Comparison of ENCODE assay signal across 9 cellular contexts in genomic region chr9:76374702-76375543, GRCh38. TPM values are rescaled to one million over a fixed set of nuclear protein-coding genes. Genes with fewer than 3 reads are reported as not detected.
DNase-seq lines count a peak whose midpoint lies in the region; ATAC-seq lines count a peak whose summit lies in the region.
"Had no signal": no experiment of that assay in that cellular context is flagged by ENCODE, and none has a peak within 500 bp of the region (broad histone marks: within the 10 kb centered on the region; RNA-seq: fewer than 3 reads in every experiment).

No MANE protein-coding gene starts in this region.

- peaks cover 4% of the 10 kb centered on the region for H3K36me3 Mint-ChIP-seq in T-cell

- no peaks in the 10 kb centered on the region for H3K27me3 Mint-ChIP-seq in stimulated activated naive CD8-positive, alpha-beta T cell treated with anti-CD3 and anti-CD28 coated beads, Interleukin-15, amount 100 ng/mL, for 72 hours
- peaks cover 0 to 4% of the 10 kb centered on the region in 2 donors for H3K27me3 Mint-ChIP-seq in T-cell

- CTCF ChIA-PET in T-cell (lab: Charles Lee): interaction anchor here in 1 of 2 donors (0.6 kb wide), 1 partner anchor 7 kb away, joined by 18 read pairs; no protein-coding TSS in a partner anchor

- H3K27ac Mint-ChIP-seq in stimulated activated naive CD8-positive, alpha-beta T cell treated with anti-CD3 and anti-CD28 coated beads, Interleukin-15, amount 100 ng/mL, for 72 hours: no peak overlapping the region
- H3K27ac Mint-ChIP-seq in T-cell: no peak overlapping the region
- H3K27ac Mint-ChIP-seq: T-helper 1 cell treated with Interleukin-12 subunit alpha and Interleukin-12 subunit beta and Interleukin-4 antibody, amounts not matched to agents 30 μg/mL and 1 μg/mL, for 36 hours had no signal

- no peak overlapping the region for H3K4me3 Mint-ChIP-seq in stimulated activated naive CD8-positive, alpha-beta T cell treated with anti-CD3 and anti-CD28 coated beads, Interleukin-15, amount 100 ng/mL, for 72 hours
- no peak overlapping the region for H3K4me3 Mint-ChIP-seq in T-cell
- H3K4me3 Mint-ChIP-seq: T-helper 1 cell treated with Interleukin-12 subunit alpha and Interleukin-12 subunit beta and Interleukin-4 antibody, amounts not matched to agents 30 μg/mL and 1 μg/mL, for 36 hours had no signal

- no peaks in the 10 kb centered on the region for H3K4me1 Mint-ChIP-seq in stimulated activated naive CD8-positive, alpha-beta T cell treated with anti-CD3 and anti-CD28 coated beads, Interleukin-15, amount 100 ng/mL, for 72 hours
- no peaks in the 10 kb centered on the region for H3K4me1 Mint-ChIP-seq in T-cell

- ATAC-seq in stimulated activated naive CD8-positive, alpha-beta T cell treated with anti-CD3 and anti-CD28 coated beads, Interleukin-15, amount 100 ng/mL, for 72 hours: no peak
- ATAC-seq in GM21390 (IDR thresholded peaks at IDR 0.05; ENCODE audit: unreplicated experiment) (no peak), T-cell (replicated peaks in 1 of 4) (no peak), HG02759 (IDR thresholded peaks at IDR 0.05; ENCODE audit: unreplicated experiment) (no peak)

- DNase-seq in GM04504 (ENCODE audit: low read depth): peak; percentile 87
- DNase-seq in RKO (ENCODE audit: low spot score): peak; percentile 18
- peak; percentile 85 for DNase-seq in glomerular endothelial cell (ENCODE audit: extremely low read depth, low read depth, low spot score)
- peak; percentile 93 for DNase-seq in pulmonary artery endothelial cell (ENCODE audit: low read depth, low spot score)
- DNase-seq in stimulated activated naive CD8-positive, alpha-beta T cell treated with anti-CD3 and anti-CD28 coated beads, Interleukin-15, amount 100 ng/mL, for 72 hours: no peak
- no peak for DNase-seq in T-cell

- POLR2A ChIA-PET in T-cell (lab: Charles Lee): no interaction called here

- H3K9me3 Mint-ChIP-seq in stimulated activated naive CD8-positive, alpha-beta T cell treated with anti-CD3 and anti-CD28 coated beads, Interleukin-15, amount 100 ng/mL, for 72 hours: no peaks in the 10 kb centered on the region
- H3K9me3 Mint-ChIP-seq in T-cell: no peaks in the 10 kb centered on the region
- H3K9me3 Mint-ChIP-seq: T-helper 1 cell treated with Interleukin-12 subunit alpha and Interleukin-12 subunit beta and Interleukin-4 antibody, amounts not matched to agents 30 μg/mL and 1 μg/mL, for 36 hours had no signal

RNA-seq across cellular contexts. Expression of gene RFK, which starts 19.3 kb away (rescaled TPM):
- total RNA-seq in glomerular endothelial cell (21.8 and 26.0 TPM in 2 replicates), pulmonary artery endothelial cell (70.2 and 74.5 TPM in 2 replicates), T-cell (10 to 100 TPM in 3 of 5 donors, 1 to 10 TPM in 2; 8.9 to 13.5 (median 11.0) TPM)

Comparison
In these comparisons a context has a peak if more than half of its experiments do, and no peak if none do; other contexts are left out.
1. DNase-seq: peak in GM04504 (single experiment), RKO (single experiment), glomerular endothelial cell (single experiment) and pulmonary artery endothelial cell (single experiment); none in stimulated activated naive CD8-positive, alpha-beta T cell treated with anti-CD3 and anti-CD28 coated beads, Interleukin-15, amount 100 ng/mL, for 72 hours (0 of 2) and T-cell (0 of 34).